ENCODE assay signal across 8 cellular contexts in genomic region chr11:2988361-2988762, GRCh38. TPM values are rescaled to one million over a fixed set of nuclear protein-coding genes. Genes with fewer than 3 reads are reported as not detected.
A peak's percentile ranks its signal among the peaks of the same experiment; 100 is the strongest.
DNase-seq lines count a peak whose midpoint lies in the region.

No MANE protein-coding gene starts in this region.

- no peaks in the 10 kb centered on the region for H3K27me3 Mint-ChIP-seq in activated T-cell treated with anti-CD3 and anti-CD28 coated beads, Interleukin-2, amount 50 U/mL, for 24 hours
- no peaks in the 10 kb centered on the region for H3K27me3 Mint-ChIP-seq in activated naive CD4-positive, alpha-beta T cell treated with anti-CD3 and anti-CD28 coated beads, Interleukin-2, amount 50 U/mL, for 24 hours
- H3K27me3 Mint-ChIP-seq in immature natural killer cell (ENCODE audit: low read depth in 3 of 3) = peaks cover 10 to 12% (median 11%) of the 10 kb centered on the region in 3 donors

- H3K9me3 Mint-ChIP-seq in activated T-cell treated with anti-CD3 and anti-CD28 coated beads, Interleukin-2, amount 50 U/mL, for 24 hours = no peaks in the 10 kb centered on the region
- no peaks in the 10 kb centered on the region for H3K9me3 Mint-ChIP-seq in activated naive CD4-positive, alpha-beta T cell treated with anti-CD3 and anti-CD28 coated beads, Interleukin-2, amount 50 U/mL, for 24 hours
- no peaks in the 10 kb centered on the region for H3K9me3 Mint-ChIP-seq in immature natural killer cell

- H3K27ac ChIP-seq in temporal lobe (ENCODE audit: low read depth, low read length) = peak overlapping the region; percentile 34

- peak overlapping the region; percentile 99 for H3K27ac Mint-ChIP-seq in activated T-cell treated with anti-CD3 and anti-CD28 coated beads, Interleukin-2, amount 50 U/mL, for 24 hours
- peak overlapping the region; percentile 100 for H3K27ac Mint-ChIP-seq in activated naive CD4-positive, alpha-beta T cell treated with anti-CD3 and anti-CD28 coated beads, Interleukin-2, amount 50 U/mL, for 24 hours
- H3K27ac Mint-ChIP-seq in immature natural killer cell = peak overlapping the region; percentile 83 to 98 (median 98)

- H3K4me1 Mint-ChIP-seq in activated T-cell treated with anti-CD3 and anti-CD28 coated beads, Interleukin-2, amount 50 U/mL, for 24 hours (ENCODE audit: low read depth) = peaks cover 59% of the 10 kb centered on the region
- H3K4me1 Mint-ChIP-seq in activated naive CD4-positive, alpha-beta T cell treated with anti-CD3 and anti-CD28 coated beads, Interleukin-2, amount 50 U/mL, for 24 hours = peaks cover 63% of the 10 kb centered on the region
- H3K4me1 Mint-ChIP-seq in immature natural killer cell = peaks cover 72 to 76% of the 10 kb centered on the region in 2 donors

- H3K4me3 Mint-ChIP-seq in activated T-cell treated with anti-CD3 and anti-CD28 coated beads, Interleukin-2, amount 50 U/mL, for 24 hours = peak overlapping the region; percentile 98
- peak overlapping the region; percentile 98 for H3K4me3 Mint-ChIP-seq in activated naive CD4-positive, alpha-beta T cell treated with anti-CD3 and anti-CD28 coated beads, Interleukin-2, amount 50 U/mL, for 24 hours
- H3K4me3 Mint-ChIP-seq in immature natural killer cell = peak overlapping the region; percentile 94 to 100 (median 97)

- DNase-seq in activated T-cell treated with anti-CD3 and anti-CD28 coated beads, Interleukin-2, amount 50 U/mL, for 24 hours = no peak
- no peak for DNase-seq in activated T-cell treated with anti-CD3 and anti-CD28 coated beads, Interleukin-2, amount 50 U/mL, for 1 hour
- no peak for DNase-seq in immature natural killer cell
- DNase-seq in DMS153 (lab: John Stamatoyannopoulos, UW) = no peak
- no peak for DNase-seq in NCI-H146 (lab: John Stamatoyannopoulos, UW)
- DNase-seq in epidermal melanocyte (ENCODE audit: insufficient read length, low spot score) = no peak

- peaks cover 83% of the 10 kb centered on the region for H3K36me3 Mint-ChIP-seq in activated T-cell treated with anti-CD3 and anti-CD28 coated beads, Interleukin-2, amount 50 U/mL, for 24 hours (ENCODE audit: low read depth)
- peaks cover 14% of the 10 kb centered on the region for H3K36me3 Mint-ChIP-seq in activated naive CD4-positive, alpha-beta T cell treated with anti-CD3 and anti-CD28 coated beads, Interleukin-2, amount 50 U/mL, for 24 hours
- H3K36me3 Mint-ChIP-seq in immature natural killer cell = peaks cover 0 to 4% (median 3%) of the 10 kb centered on the region in 3 donors

RNA-seq across cellular contexts. Expression of gene NAP1L4, which starts 3.8 kb away (rescaled TPM):
- polyA plus RNA-seq in immature natural killer cell = 100 to 1,000 TPM; 131 to 157 (median 139) TPM
- 185 TPM for total RNA-seq in temporal lobe

RNA-seq across cellular contexts. Expression of gene PHLDA2, which starts 59.1 kb away (rescaled TPM):
- under 1 TPM in 1 of 3 donors, not detected in 2; 0.27 TPM for polyA plus RNA-seq in immature natural killer cell
- not detected for total RNA-seq in temporal lobe
